9 cellular contexts compared by ENCODE assay signal in the genomic region with DNA sequence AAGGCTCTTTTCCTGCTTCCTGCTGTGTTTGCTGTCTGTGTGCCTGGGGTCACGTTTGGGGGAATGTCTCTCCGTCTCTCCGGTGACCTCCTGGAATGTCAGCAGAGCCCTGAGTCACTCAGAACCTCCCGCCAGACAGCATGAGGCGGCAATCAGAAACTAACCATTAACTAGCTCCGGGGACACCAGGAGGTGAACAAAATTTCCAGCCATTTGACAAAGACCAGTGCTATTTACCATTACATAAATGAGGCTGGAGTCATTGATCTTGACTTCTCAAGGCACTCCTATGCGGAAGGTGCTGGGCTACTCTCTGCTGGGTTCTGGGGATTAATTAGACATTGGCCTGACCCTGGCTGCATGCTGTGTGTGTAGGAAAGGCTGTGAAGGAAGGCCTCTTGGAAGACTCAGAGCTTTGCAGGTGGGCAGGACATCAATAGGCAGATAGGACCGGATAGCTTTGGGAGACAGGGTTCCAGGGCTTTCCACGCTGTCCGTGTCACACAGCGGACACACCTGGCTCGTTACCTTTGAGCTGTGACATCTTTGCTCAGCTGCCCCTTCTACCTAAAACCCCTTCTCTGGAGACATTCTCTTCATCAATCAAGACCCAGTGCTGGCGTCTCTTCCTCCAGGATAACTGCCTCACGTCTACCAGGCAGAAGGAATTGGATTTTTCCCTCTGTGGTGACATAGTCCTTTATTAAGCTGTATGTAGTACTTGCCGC.
A peak's percentile ranks its signal among the peaks of the same experiment; 100 is the strongest.
DNase-seq lines count a peak whose midpoint lies in the region; ATAC-seq and TF ChIP-seq lines count a peak whose summit lies in the region.
"Had no signal": no experiment of that assay in that cellular context is flagged by ENCODE, and none has a peak within 500 bp of the region (broad histone marks: within the 10 kb centered on the region; RNA-seq: fewer than 3 reads in every experiment).

No MANE protein-coding gene starts in this region.

- no peaks in the 10 kb centered on the region for H3K9me3 ChIP-seq in hepatocyte (ENCODE audit: low read depth)

- H3K4me3 Mint-ChIP-seq in activated T-helper 2 cell treated with anti-CD3 and anti-CD28 coated beads, Interferon-gamma antibody, Interleukin-2, Interleukin-4, amounts not matched to agents 10 μg/mL and 5 μg/mL and 100 μg/mL, durations not matched to agents 14 hours and 24 hours and 36 hours (ENCODE audit: low read depth): no peak overlapping the region

- no peaks in the 10 kb centered on the region for H3K9me2 ChIP-seq in hepatocyte (replicated peaks; ENCODE audit: insufficient read depth)

- intact Hi-C loops in activated T-helper 2 cell treated with anti-CD3 and anti-CD28 coated beads, Interferon-gamma antibody, Interleukin-2, Interleukin-4, amounts not matched to agents 10 μg/mL and 5 μg/mL and 100 μg/mL, durations not matched to agents 14 hours and 24 hours and 36 hours (cut with micrococcal nuclease): loop anchor here (10.0 kb wide), 2 partner anchors 335 to 985 kb away; no protein-coding TSS in a partner anchor

- H3K9me3 Mint-ChIP-seq in activated T-helper 2 cell treated with anti-CD3 and anti-CD28 coated beads, Interferon-gamma antibody, Interleukin-2, Interleukin-4, amounts not matched to agents 10 μg/mL and 5 μg/mL and 100 μg/mL, durations not matched to agents 14 hours and 24 hours and 36 hours: peaks cover 3% of the 10 kb centered on the region

- H3K4me3 ChIP-seq in H7 (ENCODE audit: insufficient read depth, low read depth, low read length): no peak overlapping the region
- H3K4me3 ChIP-seq in hepatocyte: no peak overlapping the region
- H3K4me3 ChIP-seq in retinal pigment epithelial cell (ENCODE audit: low read length): no peak overlapping the region

- H3K27ac ChIP-seq in hepatocyte: peak overlapping the region; percentile 80

- peaks cover 21% of the 10 kb centered on the region for H3K4me1 ChIP-seq in hepatocyte (ENCODE audit: insufficient read depth)

- WGBS in hepatocyte (ENCODE audit: low lambda C conversion rate, missing lambda C conversion rate): 44% methylated on average over 15 of the region's 15 CpGs

- H3K27me3 Mint-ChIP-seq in activated T-helper 2 cell treated with anti-CD3 and anti-CD28 coated beads, Interferon-gamma antibody, Interleukin-2, Interleukin-4, amounts not matched to agents 10 μg/mL and 5 μg/mL and 100 μg/mL, durations not matched to agents 14 hours and 24 hours and 36 hours (ENCODE audit: low read depth): no peaks in the 10 kb centered on the region

- H3K4me2 ChIP-seq in hepatocyte: peak overlapping the region; percentile 32

- peak; percentile 59 for ATAC-seq in SK-N-SH treated with all-trans-retinoic acid at 6 μM for 48 hours
- ATAC-seq in GM18502 (IDR thresholded peaks at IDR 0.05; ENCODE audit: poor library complexity, unreplicated experiment): no peak

- H3K36me3 ChIP-seq in H7 (replicated peaks; ENCODE audit: control insufficient read depth, insufficient read depth, low read length) (no peaks in the 10 kb centered on the region), hepatocyte (replicated peaks; ENCODE audit: insufficient read depth, low read depth) (no peaks in the 10 kb centered on the region)

- peak; percentile 52 for DNase-seq in H7
- DNase-seq in hepatocyte (ENCODE audit: low spot score): peak; percentile 83
- peak; percentile 66 for DNase-seq in retinal pigment epithelial cell (ENCODE audit: low read depth)
- DNase-seq in NCI-H2081 (lab: John Stamatoyannopoulos, UW): no peak
- no peak for DNase-seq in activated T-helper 2 cell treated with anti-CD3 and anti-CD28 coated beads, Interferon-gamma antibody, Interleukin-2, Interleukin-4, amounts not matched to agents 10 μg/mL and 5 μg/mL and 100 μg/mL, durations not matched to agents 14 hours and 24 hours and 36 hours (ENCODE audit: low spot score)
- DNase-seq in stimulated activated CD4-positive, alpha-beta T cell treated with anti-CD3 and anti-CD28 coated beads, Interleukin-15, amount 100 ng/mL, for 24 hours: no peak
- DNase-seq: NCI-H510A treated with DMSO at 0.1 percent for 48 hours had no signal

- H3K27ac Mint-ChIP-seq in activated T-helper 2 cell treated with anti-CD3 and anti-CD28 coated beads, Interferon-gamma antibody, Interleukin-2, Interleukin-4, amounts not matched to agents 10 μg/mL and 5 μg/mL and 100 μg/mL, durations not matched to agents 14 hours and 24 hours and 36 hours: no peak overlapping the region

- TF ChIP-seq CTCF in hepatocyte (IDR thresholded peaks at IDR 0.05; ENCODE audit: poor library complexity) (no peak), retinal pigment epithelial cell (conservative IDR thresholded peaks at IDR 0.05; ENCODE audit: low read depth, low read length) (no peak)

- H3K79me2 ChIP-seq in hepatocyte: no peaks in the 10 kb centered on the region

- peaks cover 38% of the 10 kb centered on the region for H3K4me1 Mint-ChIP-seq in activated T-helper 2 cell treated with anti-CD3 and anti-CD28 coated beads, Interferon-gamma antibody, Interleukin-2, Interleukin-4, amounts not matched to agents 10 μg/mL and 5 μg/mL and 100 μg/mL, durations not matched to agents 14 hours and 24 hours and 36 hours (ENCODE audit: low read depth)

- H3K27me3 ChIP-seq in H7 (ENCODE audit: control insufficient read depth, insufficient read depth, low read length) (no peaks in the 10 kb centered on the region), hepatocyte (no peaks in the 10 kb centered on the region)

- H4K20me1 ChIP-seq in hepatocyte (ENCODE audit: insufficient read depth, poor library complexity, severe bottlenecking): no peaks in the 10 kb centered on the region

- H3K36me3 Mint-ChIP-seq in activated T-helper 2 cell treated with anti-CD3 and anti-CD28 coated beads, Interferon-gamma antibody, Interleukin-2, Interleukin-4, amounts not matched to agents 10 μg/mL and 5 μg/mL and 100 μg/mL, durations not matched to agents 14 hours and 24 hours and 36 hours (ENCODE audit: low read depth): peaks cover 28% of the 10 kb centered on the region

- no peak overlapping the region for H2AFZ ChIP-seq in hepatocyte

TF ChIP-seq in SK-N-SH treated with all-trans-retinoic acid at 6 μM for 48 hours, 23 proteins besides CTCF, POLR2A, EP300 and RAD21:
- TF ChIP-seq, protein P1, sequence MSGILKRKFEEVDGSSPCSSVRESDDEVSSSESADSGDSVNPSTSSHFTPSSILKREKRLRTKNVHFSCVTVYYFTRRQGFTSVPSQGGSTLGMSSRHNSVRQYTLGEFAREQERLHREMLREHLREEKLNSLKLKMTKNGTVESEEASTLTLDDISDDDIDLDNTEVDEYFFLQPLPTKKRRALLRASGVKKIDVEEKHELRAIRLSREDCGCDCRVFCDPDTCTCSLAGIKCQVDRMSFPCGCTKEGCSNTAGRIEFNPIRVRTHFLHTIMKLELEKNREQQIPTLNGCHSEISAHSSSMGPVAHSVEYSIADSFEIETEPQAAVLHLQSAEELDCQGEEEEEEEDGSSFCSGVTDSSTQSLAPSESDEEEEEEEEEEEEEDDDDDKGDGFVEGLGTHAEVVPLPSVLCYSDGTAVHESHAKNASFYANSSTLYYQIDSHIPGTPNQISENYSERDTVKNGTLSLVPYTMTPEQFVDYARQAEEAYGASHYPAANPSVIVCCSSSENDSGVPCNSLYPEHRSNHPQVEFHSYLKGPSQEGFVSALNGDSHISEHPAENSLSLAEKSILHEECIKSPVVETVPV (CRISPR knock-in tag; IDR thresholded peaks at IDR 0.05): no peak
- TF ChIP-seq ISL1 (CRISPR knock-in tag; IDR thresholded peaks at IDR 0.05): no peak
- TF ChIP-seq OSR1 (CRISPR knock-in tag; IDR thresholded peaks at IDR 0.05): peak; percentile 60; the same call in 1 of the 2 replicates

Comparison
In these comparisons a context has a peak if more than half of its experiments do, and no peak if none do; other contexts are left out.
1. DNase-seq: peak in H7 (single experiment), hepatocyte (single experiment) and retinal pigment epithelial cell (single experiment); none in NCI-H2081 (0 of 2), activated T-helper 2 cell treated with anti-CD3 and anti-CD28 coated beads, Interferon-gamma antibody, Interleukin-2, Interleukin-4, amounts not matched to agents 10 μg/mL and 5 μg/mL and 100 μg/mL, durations not matched to agents 14 hours and 24 hours and 36 hours (single experiment) and stimulated activated CD4-positive, alpha-beta T cell treated with anti-CD3 and anti-CD28 coated beads, Interleukin-15, amount 100 ng/mL, for 24 hours (single experiment).